Comparison of ENCODE assay signal across 15 cellular contexts in the genomic region with DNA sequence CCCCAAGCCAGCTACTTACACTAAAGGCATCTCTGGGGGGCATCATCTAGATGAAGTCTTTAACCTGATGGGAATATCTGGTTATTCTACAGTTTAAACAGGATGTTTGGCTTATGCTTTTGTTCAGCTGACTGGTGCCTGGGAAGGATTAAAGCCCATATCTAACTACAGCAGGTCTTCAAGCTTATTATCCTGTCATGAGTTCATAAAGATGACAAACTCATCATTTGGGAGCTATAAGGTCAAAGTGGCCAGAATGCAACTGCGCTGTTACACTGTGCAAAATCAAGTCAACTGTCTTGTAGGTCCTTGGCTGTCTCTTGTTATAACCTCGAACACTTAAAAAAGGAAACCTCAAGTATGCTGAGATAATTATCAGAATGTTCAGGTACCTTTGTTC. TPM values are rescaled to one million over a fixed set of nuclear protein-coding genes. Genes with fewer than 3 reads are reported as not detected.
DNase-seq lines count a peak whose midpoint lies in the region; FAIRE-seq and TF ChIP-seq lines count a peak whose summit lies in the region.
"Had no signal": no experiment of that assay in that cellular context is flagged by ENCODE, and none has a peak within 500 bp of the region (broad histone marks: within the 10 kb centered on the region; RNA-seq: fewer than 3 reads in every experiment).

No MANE protein-coding gene starts in this region.

- BruUV-seq in A673 (replicated peaks; lab: Mats Ljungman, UMichigan) (TSS peak; percentile 58), Calu3 (replicated peaks; lab: Mats Ljungman, UMichigan) (TSS peak; percentile 64), OCI-LY7 (replicated peaks; lab: Mats Ljungman, UMichigan) (TSS peak; percentile 57)

- no peaks in the 10 kb centered on the region for H3K9me2 ChIP-seq in OCI-LY7 (ENCODE audit: insufficient read depth, low read length)

- H3K27ac ChIP-seq in A673 (ENCODE audit: low read depth, low read length, poor library complexity, severe bottlenecking) (no peak overlapping the region), OCI-LY7 (ENCODE audit: low read depth, low read length, poor library complexity, severe bottlenecking) (no peak overlapping the region)
- H3K27ac ChIP-seq: C4-2B, GM23248 had no signal

- H3K27me3 ChIP-seq in A673 (replicated peaks; ENCODE audit: insufficient read depth, low read depth, low read length, poor library complexity) (no peaks in the 10 kb centered on the region), bronchial epithelial cell (ENCODE audit: control insufficient read depth, insufficient read depth, low read length) (no peaks in the 10 kb centered on the region)
- H3K27me3 ChIP-seq: BE2C had no signal

- H4K20me1 ChIP-seq in OCI-LY7 (ENCODE audit: insufficient read depth, low read length), result no peaks in the 10 kb centered on the region

- TF ChIP-seq CTCF in A673 (conservative IDR thresholded peaks at IDR 0.05; ENCODE audit: low read depth, low read length) (no peak), Calu3 (IDR thresholded peaks at IDR 0.05; ENCODE audit: unreplicated experiment) (no peak), OCI-LY7 (conservative IDR thresholded peaks at IDR 0.05; ENCODE audit: low read length) (no peak), bronchial epithelial cell (IDR thresholded peaks at IDR 0.05; ENCODE audit: insufficient read depth, low read length, severe bottlenecking) (no peak)

- POLR2A ChIA-PET in A673 (lab: Charles Lee; ENCODE audit: low non-redundant PET), result no interaction called here
- POLR2A ChIA-PET in OCI-LY7 (lab: Charles Lee), result interaction anchor here (0.7 to 3.1 kb wide), 3 partner anchors 11 to 31 kb away, joined by 3 to 9 read pairs (median 4); a partner anchor contains a TSS

- H3K4me1 ChIP-seq in A673 (ENCODE audit: insufficient read depth, low read length, poor library complexity, severe bottlenecking) (no peaks in the 10 kb centered on the region), OCI-LY7 (ENCODE audit: insufficient read depth, low read length, poor library complexity, severe bottlenecking) (no peaks in the 10 kb centered on the region)
- H3K4me1 ChIP-seq: BE2C had no signal

- no peak overlapping the region for H3K4me3 ChIP-seq in A673 (ENCODE audit: low read depth, low read length, poor library complexity, severe bottlenecking)
- H3K4me3 ChIP-seq in OCI-LY7 (ENCODE audit: low read depth, low read length, poor library complexity, severe bottlenecking), result no peak overlapping the region
- H3K4me3 ChIP-seq in bronchial epithelial cell (ENCODE audit: low read depth, low read length), result no peak overlapping the region
- H3K4me3 ChIP-seq: GM23248 had no signal

- H3K4me2 ChIP-seq in OCI-LY7 (ENCODE audit: low read length), result no peak overlapping the region

- H3K36me3 Mint-ChIP-seq in Calu3 (ENCODE audit: insufficient read depth, unreplicated experiment), result peaks cover 4% of the 10 kb centered on the region

- intact Hi-C loops in A673 (cut with micrococcal nuclease; ENCODE audit: unreplicated experiment) (no loop called here), Calu3 (cut with micrococcal nuclease; ENCODE audit: unreplicated experiment) (no loop called here), OCI-LY7 (cut with micrococcal nuclease; ENCODE audit: unreplicated experiment) (no loop called here)

- FAIRE-seq in bronchial epithelial cell (lab: Jason Lieb, UNC) (peak; percentile 40), RCC 7860 (lab: Jason Lieb, UNC) (no peak)
- FAIRE-seq: A204.1, GM18507 had no signal

- H2AFZ ChIP-seq in OCI-LY7 (ENCODE audit: low read length), result no peak overlapping the region
- H2AFZ ChIP-seq: GM23248 had no signal

- H3K36me3 ChIP-seq in A673 (ENCODE audit: insufficient read depth, low read length, poor library complexity, severe bottlenecking) (peaks cover 7% of the 10 kb centered on the region), OCI-LY7 (ENCODE audit: insufficient read depth, low read length) (peaks cover 32% of the 10 kb centered on the region), bronchial epithelial cell (ENCODE audit: control insufficient read depth, insufficient read depth, low read length) (peaks cover 10% of the 10 kb centered on the region)
- H3K36me3 ChIP-seq: BE2C had no signal

- no peaks in the 10 kb centered on the region for H3K79me2 ChIP-seq in OCI-LY7 (ENCODE audit: insufficient read depth, low read depth, low read length)

- no peaks in the 10 kb centered on the region for H3K9me3 ChIP-seq in A673 (ENCODE audit: low read depth, low read length, poor library complexity, severe bottlenecking)
- no peaks in the 10 kb centered on the region for H3K9me3 ChIP-seq in OCI-LY7 (ENCODE audit: low read length)
- H3K9me3 ChIP-seq: BE2C had no signal

- H3K4me1 Mint-ChIP-seq in Calu3 (ENCODE audit: low read depth, unreplicated experiment), result peaks cover 13% of the 10 kb centered on the region

- H3K27me3 Mint-ChIP-seq in Calu3 (ENCODE audit: unreplicated experiment), result no peaks in the 10 kb centered on the region
- H3K27me3 Mint-ChIP-seq: CD4-positive, alpha-beta memory T cell had no signal

- H3K9me3 Mint-ChIP-seq in Calu3 (ENCODE audit: low read depth, unreplicated experiment), result no peaks in the 10 kb centered on the region
- H3K9me3 Mint-ChIP-seq: CD4-positive, alpha-beta memory T cell had no signal

- DNase-seq in A673 (ENCODE audit: low spot score) (no peak), Calu3 (no peak), OCI-LY7 (ENCODE audit: low spot score) (no peak), bronchial epithelial cell (ENCODE audit: low read depth) (no peak), RCC 7860 (ENCODE audit: low spot score) (no peak), LoVo (ENCODE audit: low spot score) (no peak), GDM1 (lab: John Stamatoyannopoulos, UW) (no peak)
- DNase-seq: BE2C; CD4-positive, alpha-beta memory T cell; GM23248; H7 had no signal

- CTCF ChIA-PET in A673 (lab: Charles Lee), result no interaction called here
- CTCF ChIA-PET in Calu3 (lab: Charles Lee), result interaction anchor here (0.6 to 1.6 kb wide), 2 partner anchors 19 to 69 kb away, joined by 3 to 5 read pairs; no protein-coding TSS in a partner anchor
- CTCF ChIA-PET in OCI-LY7 (lab: Charles Lee; ENCODE audit: unreplicated experiment), result no interaction called here

- H3K4me3 Mint-ChIP-seq in Calu3 (ENCODE audit: low read depth, unreplicated experiment), result no peak overlapping the region
- H3K4me3 Mint-ChIP-seq: CD4-positive, alpha-beta memory T cell had no signal

- no peak overlapping the region for H3K27ac Mint-ChIP-seq in Calu3 (ENCODE audit: unreplicated experiment)

RNA-seq across cellular contexts. Expression of a gene that starts 18.6 kb away (rescaled TPM):
- total RNA-seq in A673 (2021) (2.5 and 3.7 TPM in 2 replicates), Calu3 (2022) (8.3 and 9.3 TPM in 2 replicates), OCI-LY7 (2022) (3.8 and 3.9 TPM in 2 replicates), bronchial epithelial cell (7.8 and 8.4 TPM in 2 replicates)
- 2.0 and 2.7 TPM in 2 replicates for total RNA-seq in OCI-LY7 (2014; rRNA removed; shearing (Covaris generic))

RNA-seq across cellular contexts. Expression of a gene that starts 31.1 kb away (rescaled TPM):
- 22.7 and 32.0 TPM in 2 replicates for total RNA-seq in A673 (2021)
- total RNA-seq in Calu3 (2022), result 29.6 and 32.0 TPM in 2 replicates
- total RNA-seq in OCI-LY7 (2014; rRNA removed; shearing (Covaris generic)), result 11.5 and 18.8 TPM in 2 replicates
- total RNA-seq in OCI-LY7 (2022), result 22.1 and 24.0 TPM in 2 replicates
- 16.8 and 21.8 TPM in 2 replicates for total RNA-seq in bronchial epithelial cell

RNA-seq across cellular contexts. Expression of a gene that starts 33.0 kb away (rescaled TPM):
- 41.7 and 51.9 TPM in 2 replicates for total RNA-seq in A673 (2021)
- total RNA-seq in Calu3 (2022), result 33.9 and 34.5 TPM in 2 replicates
- total RNA-seq in OCI-LY7 (2014; rRNA removed; shearing (Covaris generic)), result 37.1 and 38.3 TPM in 2 replicates
- total RNA-seq in OCI-LY7 (2022), result 32.3 and 33.3 TPM in 2 replicates
- total RNA-seq in bronchial epithelial cell, result 29.2 and 33.5 TPM in 2 replicates

RNA-seq across cellular contexts. Expression of a gene that starts 36.4 kb away (rescaled TPM):
- total RNA-seq in A673 (2021) (not detected in 2 replicates), Calu3 (2022) (not detected in 2 replicates), OCI-LY7 (2022) (not detected in 2 replicates), bronchial epithelial cell (not detected in 2 replicates)
- total RNA-seq in OCI-LY7 (2014; rRNA removed; shearing (Covaris generic)), result not detected in 2 replicates
- total RNA-seq: CD4-positive, alpha-beta memory T cell; GM23248; H7; HT1080 had no signal
